19 cellular contexts compared by ENCODE assay signal in genomic region chr14:99121027-99121875, GRCh38.
DNase-seq lines count a peak whose midpoint lies in the region; ATAC-seq and TF ChIP-seq lines count a peak whose summit lies in the region.
"Had no signal": no experiment of that assay in that cellular context is flagged by ENCODE, and none has a peak within 500 bp of the region (broad histone marks: within the 10 kb centered on the region; RNA-seq: fewer than 3 reads in every experiment).

No MANE protein-coding gene starts in this region.

- ATAC-seq in GM18511 (IDR thresholded peaks at IDR 0.05; ENCODE audit: unreplicated experiment) (no peak), GM19455 (IDR thresholded peaks at IDR 0.05; ENCODE audit: unreplicated experiment) (no peak)
- ATAC-seq: PC-3 had no signal

- no CpG with 5 or more reads among the region's 16 CpGs for WGBS in neuronal stem cell (ENCODE audit: extremely low coverage in 2 of 2, insufficient read length in 2 of 2, insufficient replicate concordance in 1 of 2), 2 donors

- H2BK15ac ChIP-seq in neuronal stem cell (ENCODE audit: low read length): no peak overlapping the region

- H3K4me3 ChIP-seq in right atrium auricular region (no peak overlapping the region), neuronal stem cell (ENCODE audit: low read length in 2 of 2) (no peak overlapping the region)

- H2BK5ac ChIP-seq in neuronal stem cell (ENCODE audit: low read length): peak overlapping the region; percentile 18

- no peak for TF ChIP-seq CTCF in right atrium auricular region (IDR thresholded peaks at IDR 0.05)

- H3K79me1 ChIP-seq in neuronal stem cell (ENCODE audit: low read depth, low read length): no peaks in the 10 kb centered on the region

- no peak overlapping the region for H2AFZ ChIP-seq in neuronal stem cell (ENCODE audit: low read length)

- no peak overlapping the region for H4K91ac ChIP-seq in neuronal stem cell (ENCODE audit: low read depth, low read length, poor library complexity)

- peak overlapping the region; percentile 17 for H3K9ac ChIP-seq in neuronal stem cell (ENCODE audit: low read depth, low read length, poor library complexity)

- H3K9me3 ChIP-seq in right atrium auricular region (no peaks in the 10 kb centered on the region), neuronal stem cell (replicated peaks in 1 of 2; ENCODE audit: control insufficient read depth in 2 of 2, insufficient read depth in 1 of 2, low read depth in 1 of 2, low read length in 2 of 2) (no peaks in the 10 kb centered on the region)

- no peak overlapping the region for H3K27ac ChIP-seq in right atrium auricular region
- no peak overlapping the region for H3K27ac ChIP-seq in neuronal stem cell (replicated peaks; ENCODE audit: low read length)

- no peak overlapping the region for H3K14ac ChIP-seq in neuronal stem cell (ENCODE audit: low read length)

- no peak overlapping the region for H3K4me2 ChIP-seq in neuronal stem cell (ENCODE audit: insufficient read depth, low read length, poor library complexity, severe bottlenecking)

- H3K4ac ChIP-seq in neuronal stem cell (ENCODE audit: low read length): no peak overlapping the region

- no peak overlapping the region for H2BK12ac ChIP-seq in neuronal stem cell (ENCODE audit: low read length)

- H2BK120ac ChIP-seq in neuronal stem cell (ENCODE audit: low read depth, low read length): no peak overlapping the region

- peaks cover 0 to 4% of the 10 kb centered on the region in 2 donors for H3K27me3 ChIP-seq in right atrium auricular region
- no peaks in the 10 kb centered on the region for H3K27me3 ChIP-seq in neuronal stem cell (ENCODE audit: control insufficient read depth in 3 of 3, insufficient read depth in 3 of 3, low read depth in 1 of 3, low read length in 3 of 3)

- peak; percentile 49 for DNase-seq in right atrium auricular region (ENCODE audit: low spot score)
- DNase-seq in cardiac septum (ENCODE audit: low spot score): no peak
- peak; percentile 30 for DNase-seq in ecto neural progenitor cell (ENCODE audit: low spot score)
- DNase-seq in neuronal stem cell (ENCODE audit: low spot score): no peak
- DNase-seq in globus pallidus (ENCODE audit: low spot score): no peak
- DNase-seq: C1 segment of cervical spinal cord; CD8-positive, alpha-beta memory T cell; DMS53; HFFc6; IMR-90; Karpas-422; NCI-H1417 treated with DMSO at 0.1 percent for 48 hours; NCI-H1930; NCI-H526; PC-3; RPMI8226; SIG-M5 had no signal

- peak overlapping the region; percentile 23 for H2AK5ac ChIP-seq in neuronal stem cell (ENCODE audit: low read depth, low read length)

- no peak overlapping the region for H4K8ac ChIP-seq in neuronal stem cell (ENCODE audit: low read depth, low read length)

- H3K18ac ChIP-seq in neuronal stem cell (ENCODE audit: low read length): peak overlapping the region; percentile 48

- H3K4me1 ChIP-seq in right atrium auricular region: no peaks in the 10 kb centered on the region
- no peaks in the 10 kb centered on the region for H3K4me1 ChIP-seq in neuronal stem cell (ENCODE audit: control insufficient read depth in 2 of 2, insufficient read depth in 1 of 2, low read depth in 1 of 2, low read length in 2 of 2)

- intact Hi-C loops in cardiac septum (cut with DNase I): no loop called here

- H3K36me3 ChIP-seq in right atrium auricular region: no peaks in the 10 kb centered on the region
- no peaks in the 10 kb centered on the region for H3K36me3 ChIP-seq in neuronal stem cell (replicated peaks in 1 of 2; ENCODE audit: control insufficient read depth in 2 of 2, insufficient read depth in 2 of 2, low read length in 2 of 2)

- no peak overlapping the region for H3K23ac ChIP-seq in neuronal stem cell (ENCODE audit: low read depth, low read length, poor library complexity)

Comparison
In these comparisons a context has a peak if more than half of its experiments do, and no peak if none do; other contexts are left out.
1. DNase-seq: peak in right atrium auricular region (single experiment) and ecto neural progenitor cell (single experiment); none in cardiac septum (single experiment), neuronal stem cell (single experiment) and globus pallidus (single experiment).